13 cellular contexts compared by ENCODE assay signal in genomic region chr10:60430017-60430416, GRCh38. TPM values are rescaled to one million over a fixed set of nuclear protein-coding genes. Genes with fewer than 3 reads are reported as not detected.
DNase-seq lines count a peak whose midpoint lies in the region; ATAC-seq, FAIRE-seq and TF ChIP-seq lines count a peak whose summit lies in the region.
"Had no signal": no experiment of that assay in that cellular context is flagged by ENCODE, and none has a peak within 500 bp of the region (broad histone marks: within the 10 kb centered on the region; RNA-seq: fewer than 3 reads in every experiment).

No MANE protein-coding gene starts in this region.

- H3K36me3 ChIP-seq in brain microvascular endothelial cell (replicated peaks) = no peaks in the 10 kb centered on the region
- H3K36me3 ChIP-seq in CD8-positive, alpha-beta memory T cell (ENCODE audit: insufficient read depth, low read length) = no peaks in the 10 kb centered on the region
- H3K36me3 ChIP-seq: transverse colon had no signal

- peaks cover 0 to 3% (median 0%) of the 10 kb centered on the region in 3 donors for H3K4me1 Mint-ChIP-seq in CD8-positive, alpha-beta memory T cell

- DNase-seq in DMS 273 (lab: John Stamatoyannopoulos, UW; ENCODE audit: unreplicated experiment) (peak; percentile 35), DMS 273 treated with DMSO at 0.1 percent for 48 hours (lab: John Stamatoyannopoulos, UW) (no peak), brain microvascular endothelial cell (peak; percentile 82), left cardiac atrium (no peak), urothelium cell line (ENCODE audit: low spot score) (no peak), NCI-H2107 (lab: John Stamatoyannopoulos, UW) (no peak)
- no peak for DNase-seq in CD8-positive, alpha-beta memory T cell
- no peak for DNase-seq in activated CD8-positive, alpha-beta memory T cell treated with anti-CD3 and anti-CD28 coated beads, Interleukin-2, amount 50 U/mL, for 4 hours
- DNase-seq: activated naive CD4-positive, alpha-beta T cell treated with Interleukin-2 at 50 U/mL for 16 hours; NCI-H526; transverse colon had no signal

- TF ChIP-seq CTCF in brain microvascular endothelial cell (IDR thresholded peaks at IDR 0.05; ENCODE audit: low read depth, low read length, missing control alignments) = no peak

- intact Hi-C loops in left cardiac atrium (cut with DNase I) = loop anchor here (5.0 to 10.0 kb wide), 2 partner anchors 195 to 318 kb away; no protein-coding TSS in a partner anchor

- peak; percentile 62 to 75 for ATAC-seq in left cardiac atrium

- H3K27me3 Mint-ChIP-seq in CD8-positive, alpha-beta memory T cell = no peaks in the 10 kb centered on the region

- peaks cover 0 to 8% (median 0%) of the 10 kb centered on the region in 3 donors for H3K36me3 Mint-ChIP-seq in CD8-positive, alpha-beta memory T cell

- no peaks in the 10 kb centered on the region for H3K27me3 ChIP-seq in brain microvascular endothelial cell (replicated peaks)
- H3K27me3 ChIP-seq in CD8-positive, alpha-beta memory T cell (ENCODE audit: insufficient read depth, low read length, poor library complexity, severe bottlenecking) = no peaks in the 10 kb centered on the region
- H3K27me3 ChIP-seq: transverse colon had no signal

- H3K9me3 ChIP-seq in CD8-positive, alpha-beta memory T cell (ENCODE audit: low read length) = no peaks in the 10 kb centered on the region
- H3K9me3 ChIP-seq: transverse colon had no signal

- FAIRE-seq in urothelium cell line (lab: Jason Lieb, UNC) = peak; percentile 9

- POLR2A ChIA-PET in CD8-positive, alpha-beta memory T cell (lab: Charles Lee) = no interaction called here

- H3K4me3 ChIP-seq in brain microvascular endothelial cell (ENCODE audit: low read depth, low read length) = no peak overlapping the region
- H3K4me3 ChIP-seq in CD8-positive, alpha-beta memory T cell (ENCODE audit: low read length) = no peak overlapping the region
- H3K4me3 ChIP-seq: transverse colon had no signal

- no peaks in the 10 kb centered on the region for H3K4me1 ChIP-seq in CD8-positive, alpha-beta memory T cell (ENCODE audit: insufficient read depth, low read length)

- H3K27ac ChIP-seq in brain microvascular endothelial cell = peak overlapping the region; percentile 85
- no peak overlapping the region for H3K27ac ChIP-seq in CD8-positive, alpha-beta memory T cell (ENCODE audit: low read depth, low read length)
- H3K27ac ChIP-seq: 22Rv1, parathyroid adenoma, transverse colon had no signal

- H3K9me3 Mint-ChIP-seq in CD8-positive, alpha-beta memory T cell = no peaks in the 10 kb centered on the region

- in situ Hi-C loops in brain microvascular endothelial cell (cut with HindIII; ENCODE audit: low pct_ligation_motif_present, low sequenced_read_pairs) = loop anchor here (25.0 kb wide), 2 partner anchors 218 to 318 kb away; no protein-coding TSS in a partner anchor

- CTCF ChIA-PET in CD8-positive, alpha-beta memory T cell (lab: Charles Lee) = no interaction called here

- H3K27ac Mint-ChIP-seq in CD8-positive, alpha-beta memory T cell = no peak overlapping the region

- H3K4me3 Mint-ChIP-seq in CD8-positive, alpha-beta memory T cell = no peak overlapping the region

RNA-seq across cellular contexts. Expression of gene ANK3, which starts 40.3 kb away (rescaled TPM):
- 100 to 1,000 TPM; 142 to 199 TPM for total RNA-seq in left cardiac atrium
- total RNA-seq in CD8-positive, alpha-beta memory T cell = 10 to 100 TPM; 10.2 to 12.8 TPM
- 11.8 TPM for polyA plus RNA-seq in CD8-positive, alpha-beta memory T cell

Comparison
In these comparisons a context has a peak if more than half of its experiments do, and no peak if none do; other contexts are left out.
1. DNase-seq: peak in DMS 273 (single experiment) and brain microvascular endothelial cell (single experiment); none in DMS 273 treated with DMSO at 0.1 percent for 48 hours (single experiment), left cardiac atrium (single experiment), urothelium cell line (single experiment), CD8-positive, alpha-beta memory T cell (0 of 5), activated CD8-positive, alpha-beta memory T cell treated with anti-CD3 and anti-CD28 coated beads, Interleukin-2, amount 50 U/mL, for 4 hours (single experiment) and NCI-H2107 (single experiment).
2. RNA of gene ANK3, which starts 40.3 kb away (total RNA-seq): 142 to 199 TPM in left cardiac atrium; 10.2 to 12.8 TPM in CD8-positive, alpha-beta memory T cell; every median in the first group is over 10 times any median in the second.